Comparison of ENCODE assay signal across 8 cellular contexts in genomic region chr10:62243647-62243997, GRCh38. TPM values are rescaled to one million over a fixed set of nuclear protein-coding genes. Genes with fewer than 3 reads are reported as not detected.
DNase-seq lines count a peak whose midpoint lies in the region; ATAC-seq and TF ChIP-seq lines count a peak whose summit lies in the region.

No MANE protein-coding gene starts in this region.

- CTCF ChIA-PET in activated B cell treated with CpG ODN at 0.5 μM for 24 hours (lab: Charles Lee), result interaction anchor here (1.1 to 8.8 kb wide), 7 partner anchors 161 to 493 kb away, joined by 3 to 166 read pairs (median 8); no protein-coding TSS in a partner anchor

- H3K9me3 Mint-ChIP-seq in activated B cell treated with CpG ODN at 0.5 μM for 24 hours (no peaks in the 10 kb centered on the region), nephron (peaks cover 5% of the 10 kb centered on the region)

- DNase-seq in activated B cell treated with CpG ODN at 0.5 μM for 24 hours, result no peak
- no peak for DNase-seq in ascending aorta (ENCODE audit: low spot score in 2 of 2)
- DNase-seq in WERI-Rb-1, result no peak
- no peak for DNase-seq in NCI-H187 (lab: John Stamatoyannopoulos, UW)
- no peak for DNase-seq in DMS114 treated with DMSO at 0.1 percent for 48 hours (lab: John Stamatoyannopoulos, UW; ENCODE audit: unreplicated experiment)

- POLR2A ChIA-PET in activated B cell treated with CpG ODN at 0.5 μM for 24 hours (lab: Charles Lee), result interaction anchor here (0.7 to 3.5 kb wide), 20 partner anchors 134 to 346 kb away, joined by 3 to 87 read pairs (median 6); partner anchors contain the start of gene ARID5B

- H3K27ac ChIP-seq in ascending aorta (no peak overlapping the region), WERI-Rb-1 (no peak overlapping the region)

- ATAC-seq in GM19023 (IDR thresholded peaks at IDR 0.05; ENCODE audit: unreplicated experiment) (peak; percentile 24), HG02884 (IDR thresholded peaks at IDR 0.05; ENCODE audit: unreplicated experiment) (peak; percentile 41), activated B cell treated with CpG ODN at 0.5 μM for 24 hours (ENCODE audit: low read depth) (peak; percentile 41)

- no peaks in the 10 kb centered on the region for H3K27me3 Mint-ChIP-seq in activated B cell treated with CpG ODN at 0.5 μM for 24 hours
- no peaks in the 10 kb centered on the region for H3K27me3 Mint-ChIP-seq in nephron (ENCODE audit: low read depth)

- H3K9me3 ChIP-seq in ascending aorta, result no peaks in the 10 kb centered on the region
- no peaks in the 10 kb centered on the region for H3K9me3 ChIP-seq in WERI-Rb-1 (ENCODE audit: severe bottlenecking)

- H3K36me3 Mint-ChIP-seq in activated B cell treated with CpG ODN at 0.5 μM for 24 hours (ENCODE audit: low read depth), result no peaks in the 10 kb centered on the region
- H3K36me3 Mint-ChIP-seq in nephron (ENCODE audit: low read depth), result peaks cover 5% of the 10 kb centered on the region

- H3K36me3 ChIP-seq in ascending aorta (no peaks in the 10 kb centered on the region), WERI-Rb-1 (no peaks in the 10 kb centered on the region; the same call in 1 of the 2 replicates)

- H3K27me3 ChIP-seq in ascending aorta, result no peaks in the 10 kb centered on the region
- no peaks in the 10 kb centered on the region for H3K27me3 ChIP-seq in WERI-Rb-1 (ENCODE audit: insufficient read depth, low read depth, severe bottlenecking)

- H3K4me1 Mint-ChIP-seq in activated B cell treated with CpG ODN at 0.5 μM for 24 hours, result peaks cover 47% of the 10 kb centered on the region
- peaks cover 17% of the 10 kb centered on the region for H3K4me1 Mint-ChIP-seq in nephron

- intact Hi-C loops in activated B cell treated with CpG ODN at 0.5 μM for 24 hours (cut with micrococcal nuclease), result loop anchor here (5.0 kb wide), 1 partner anchor 956 kb away; no protein-coding TSS in a partner anchor
- intact Hi-C loops in ascending aorta (cut with DNase I), result loop anchor here (5.0 to 10.0 kb wide), 2 partner anchors 151 to 489 kb away; no protein-coding TSS in a partner anchor

- H3K4me3 Mint-ChIP-seq in activated B cell treated with CpG ODN at 0.5 μM for 24 hours (peak overlapping the region; percentile 64), nephron (no peak overlapping the region)

- peaks cover 0 to 8% of the 10 kb centered on the region in 2 donors for H3K4me1 ChIP-seq in ascending aorta

- H3K4me3 ChIP-seq in ascending aorta, result peak overlapping the region in 1 of 2 donors; percentile 11
- H3K4me3 ChIP-seq in WERI-Rb-1 (ENCODE audit: low read depth, low read length), result no peak overlapping the region

- H3K27ac Mint-ChIP-seq in activated B cell treated with CpG ODN at 0.5 μM for 24 hours, result peak overlapping the region; percentile 88
- H3K27ac Mint-ChIP-seq in nephron, result peak overlapping the region; percentile 58 to 88 (median 68)

- TF ChIP-seq CTCF in activated B cell treated with CpG ODN at 0.5 μM for 24 hours (IDR thresholded peaks at IDR 0.05), result no peak
- no peak for TF ChIP-seq CTCF in nephron (IDR thresholded peaks at IDR 0.05; ENCODE audit: unreplicated experiment in 3 of 3)
- TF ChIP-seq CTCF in ascending aorta (IDR thresholded peaks at IDR 0.05), result no peak
- no peak for TF ChIP-seq CTCF in WERI-Rb-1 (IDR thresholded peaks at IDR 0.05; ENCODE audit: low read depth, low read length)

RNA-seq across cellular contexts. Expression of gene RTKN2, which starts 25.0 kb away (rescaled TPM):
- total RNA-seq in activated B cell treated with CpG ODN at 0.5 μM for 24 hours, result 0.09 and 0.17 TPM in 2 replicates
- total RNA-seq in ascending aorta, result not detected
